In genomic region chr2:24329700-24330099, GRCh38 we compare ENCODE assay signal across 19 cellular contexts. TPM values are rescaled to one million over a fixed set of nuclear protein-coding genes. Genes with fewer than 3 reads are reported as not detected.
DNase-seq lines count a peak whose midpoint lies in the region; ATAC-seq, FAIRE-seq and TF ChIP-seq lines count a peak whose summit lies in the region.
"Had no signal": no experiment of that assay in that cellular context is flagged by ENCODE, and none has a peak within 500 bp of the region (broad histone marks: within the 10 kb centered on the region; RNA-seq: fewer than 3 reads in every experiment).

No MANE protein-coding gene starts in this region.

- TF ChIP-seq POLR2A in endothelial cell of umbilical vein (IDR thresholded peaks at IDR 0.05; ENCODE audit: low read depth, low read length) = no peak

- no peaks in the 10 kb centered on the region for H3K9me3 Mint-ChIP-seq in activated naive CD4-positive, alpha-beta T cell treated with anti-CD3 and anti-CD28 coated beads for 36 hours
- H3K9me3 Mint-ChIP-seq: activated CD4-positive, alpha-beta memory T cell treated with anti-CD3 and anti-CD28 coated beads, Interleukin-2, amount 10 ng/mL, durations not matched to agents 7 days and 5 days; nephron progenitor cell had no signal

- no peak overlapping the region for H3K4me2 ChIP-seq in endothelial cell of umbilical vein (ENCODE audit: insufficient read depth, low read length)

- BruUV-seq in endothelial cell of umbilical vein (replicated peaks; lab: Mats Ljungman, UMichigan) = no TSS peak

- no peak overlapping the region for H3K27ac ChIP-seq in endothelial cell of umbilical vein (ENCODE audit: insufficient read depth, low read depth, low read length)
- H3K27ac ChIP-seq: stomach had no signal

- H3K4me3 Mint-ChIP-seq in activated naive CD4-positive, alpha-beta T cell treated with anti-CD3 and anti-CD28 coated beads for 36 hours = no peak overlapping the region
- H3K4me3 Mint-ChIP-seq: activated CD4-positive, alpha-beta memory T cell treated with anti-CD3 and anti-CD28 coated beads, Interleukin-2, amount 10 ng/mL, durations not matched to agents 7 days and 5 days; nephron progenitor cell had no signal

- TF ChIP-seq CTCF in endothelial cell of umbilical vein (IDR thresholded peaks at IDR 0.05; ENCODE audit: extremely low read depth in 1 of 2, insufficient read depth in 1 of 2, low read depth in 1 of 2, low read length in 2 of 2) = no peak

- no peak overlapping the region for H3K9ac ChIP-seq in endothelial cell of umbilical vein (replicated peaks; ENCODE audit: extremely low read depth, insufficient read depth, low read length)

- no peaks in the 10 kb centered on the region for H3K27me3 Mint-ChIP-seq in activated naive CD4-positive, alpha-beta T cell treated with anti-CD3 and anti-CD28 coated beads for 36 hours (ENCODE audit: low read depth)
- H3K27me3 Mint-ChIP-seq: activated CD4-positive, alpha-beta memory T cell treated with anti-CD3 and anti-CD28 coated beads, Interleukin-2, amount 10 ng/mL, durations not matched to agents 7 days and 5 days had no signal

- dilution Hi-C loops in endothelial cell of umbilical vein (cut with MboI; ENCODE audit: extremely low pct_ligation_motif_present, low sequenced_read_pairs) = no loop called here

- CTCF ChIA-PET in endothelial cell of umbilical vein (lab: Charles Lee) = interaction anchor here (1.0 to 1.4 kb wide), 4 partner anchors 9 to 51 kb away, joined by 3 to 4 read pairs (median 3); no protein-coding TSS in a partner anchor
- CTCF ChIA-PET in activated naive CD4-positive, alpha-beta T cell treated with anti-CD3 and anti-CD28 coated beads for 36 hours (lab: Charles Lee) = interaction anchor here (0.6 kb wide), 1 partner anchor 14 kb away, joined by 3 read pairs; no protein-coding TSS in a partner anchor

- peaks cover 36% of the 10 kb centered on the region for H3K4me1 Mint-ChIP-seq in activated naive CD4-positive, alpha-beta T cell treated with anti-CD3 and anti-CD28 coated beads for 36 hours (ENCODE audit: low read depth)

- H3K9me3 ChIP-seq in endothelial cell of umbilical vein (replicated peaks; ENCODE audit: control insufficient read depth, insufficient read depth, low read length) = no peaks in the 10 kb centered on the region
- H3K9me3 ChIP-seq: stomach had no signal

- H2AFZ ChIP-seq in endothelial cell of umbilical vein (ENCODE audit: low read depth, low read length) = no peak overlapping the region

- H3K36me3 ChIP-seq in endothelial cell of umbilical vein (ENCODE audit: control insufficient read depth in 2 of 2, extremely low read depth in 1 of 2, insufficient read depth in 2 of 2, low read length in 2 of 2) = no peaks in the 10 kb centered on the region
- H3K36me3 ChIP-seq: stomach had no signal

- no peaks in the 10 kb centered on the region for H3K27me3 ChIP-seq in endothelial cell of umbilical vein (ENCODE audit: control insufficient read depth in 2 of 2, insufficient read depth in 2 of 2, low read length in 2 of 2)
- H3K27me3 ChIP-seq: stomach had no signal

- ATAC-seq in GM21786 (IDR thresholded peaks at IDR 0.05; ENCODE audit: unreplicated experiment) (peak; percentile 49), HG03135 (IDR thresholded peaks at IDR 0.05; ENCODE audit: unreplicated experiment) (no peak)
- ATAC-seq: right cardiac atrium had no signal

- H3K27ac Mint-ChIP-seq in activated naive CD4-positive, alpha-beta T cell treated with anti-CD3 and anti-CD28 coated beads for 36 hours = no peak overlapping the region
- H3K27ac Mint-ChIP-seq: activated CD4-positive, alpha-beta memory T cell treated with anti-CD3 and anti-CD28 coated beads, Interleukin-2, amount 10 ng/mL, durations not matched to agents 7 days and 5 days had no signal

- H3K4me1 ChIP-seq in endothelial cell of umbilical vein (ENCODE audit: control insufficient read depth, extremely low read depth, insufficient read depth, low read length) = peaks cover 33% of the 10 kb centered on the region

- intact Hi-C loops in endothelial cell of umbilical vein (cut with micrococcal nuclease) = no loop called here
- intact Hi-C loops in activated naive CD4-positive, alpha-beta T cell treated with anti-CD3 and anti-CD28 coated beads for 36 hours (cut with micrococcal nuclease) = no loop called here

- H3K4me3 ChIP-seq in endothelial cell of umbilical vein (replicated peaks in 1 of 3; ENCODE audit: insufficient read depth in 1 of 3, low read depth in 1 of 3, low read length in 3 of 3) = no peak overlapping the region
- H3K4me3 ChIP-seq: stomach had no signal

- FAIRE-seq in endothelial cell of umbilical vein (lab: Jason Lieb, UNC) = no peak
- FAIRE-seq: bronchial epithelial cell, endometrium had no signal

- DNase-seq in GDM1 (lab: John Stamatoyannopoulos, UW) = peak; percentile 49
- peak; percentile 38 to 93 for DNase-seq in NOMO-1 (lab: John Stamatoyannopoulos, UW; ENCODE audit: unreplicated experiment in 2 of 2)
- DNase-seq in endothelial cell of umbilical vein (ENCODE audit: low read depth, low spot score) = peak; percentile 58
- DNase-seq in NCI-H128 (lab: John Stamatoyannopoulos, UW; ENCODE audit: unreplicated experiment) = no peak
- DNase-seq in activated naive CD4-positive, alpha-beta T cell treated with anti-CD3 and anti-CD28 coated beads for 36 hours = no peak
- DNase-seq in NCI-H524 (lab: John Stamatoyannopoulos, UW) = no peak
- DNase-seq: activated CD4-positive, alpha-beta memory T cell treated with anti-CD3 and anti-CD28 coated beads, Interleukin-2, amount 10 ng/mL, durations not matched to agents 7 days and 5 days; activated gamma-delta T cell treated with Interleukin-2 at 50 U/mL for 16 hours; DMS79 treated with DMSO at 0.1 percent for 48 hours; head of caudate nucleus; NCI-H1694; nephron progenitor cell; right cardiac atrium; stimulated activated CD4-positive, alpha-beta T cell treated with anti-CD3 and anti-CD28 coated beads, Interleukin-4, amount 100 ng/mL, for 4 hours; stomach had no signal

- H4K20me1 ChIP-seq in endothelial cell of umbilical vein (replicated peaks; ENCODE audit: control insufficient read depth, extremely low read depth, insufficient read depth, low read length) = no peaks in the 10 kb centered on the region

- H3K9me1 ChIP-seq in endothelial cell of umbilical vein (replicated peaks; ENCODE audit: control insufficient read depth, extremely low read depth, insufficient read depth, low read length) = no peaks in the 10 kb centered on the region

- POLR2A ChIA-PET in endothelial cell of umbilical vein (lab: Charles Lee) = interaction anchor here (0.6 kb wide), 1 partner anchor 109 kb away, joined by 3 read pairs; no protein-coding TSS in a partner anchor

- H3K79me2 ChIP-seq in endothelial cell of umbilical vein (ENCODE audit: control insufficient read depth, insufficient read depth, low read length) = peaks cover 34% of the 10 kb centered on the region

- H3K36me3 Mint-ChIP-seq in activated naive CD4-positive, alpha-beta T cell treated with anti-CD3 and anti-CD28 coated beads for 36 hours (ENCODE audit: low read depth) = no peaks in the 10 kb centered on the region

TF ChIP-seq in endothelial cell of umbilical vein, 7 proteins besides CTCF, POLR2A, EP300 and RAD21:
- TF ChIP-seq EZH2 (IDR thresholded peaks at IDR 0.05; ENCODE audit: borderline replicate concordance, low read depth, low read length, severe bottlenecking) = no peak
- TF ChIP-seq MAX (IDR thresholded peaks at IDR 0.05; ENCODE audit: insufficient read depth, insufficient read length) = no peak
- no peak for TF ChIP-seq POLR2AphosphoS5 (IDR thresholded peaks at IDR 0.05; ENCODE audit: insufficient read depth, low read depth, low read length)
- no peak for TF ChIP-seq JUN (IDR thresholded peaks at IDR 0.05; ENCODE audit: borderline replicate concordance, insufficient read depth, insufficient read length, low read depth)
- no peak for TF ChIP-seq GATA2 (IDR thresholded peaks at IDR 0.05; ENCODE audit: insufficient read depth, insufficient read length, low read depth, low read length)
- TF ChIP-seq FOS (IDR thresholded peaks at IDR 0.05; ENCODE audit: borderline replicate concordance, insufficient read depth, low read length) = no peak
- no peak for TF ChIP-seq MYC (IDR thresholded peaks at IDR 0.05; ENCODE audit: low read depth, low read length)

RNA-seq across cellular contexts. Expression of gene ITSN2, which starts 30.6 kb away (rescaled TPM):
- total RNA-seq in endothelial cell of umbilical vein = 56.8 and 60.1 TPM in 2 replicates
- polyA plus RNA-seq in endothelial cell of umbilical vein = 29.2 and 30.5 TPM in 2 replicates
- 21.5 and 22.4 TPM in 2 replicates for polyA plus RNA-seq in endothelial cell of umbilical vein (2011; cell fraction: cytosol; rRNA removed)
- 110 and 118 TPM in 2 replicates for polyA plus RNA-seq in endothelial cell of umbilical vein (2011; cell fraction: nucleus; rRNA removed)
- polyA plus RNA-seq in endothelial cell of umbilical vein (2012) = 31.2 and 35.8 TPM in 2 replicates
- 80.1 and 100 TPM in 2 replicates for polyA minus RNA-seq in endothelial cell of umbilical vein
- 15.6 TPM for polyA minus RNA-seq in endothelial cell of umbilical vein (2011; cell fraction: cytosol; rRNA and poly(A)+ RNA removed)
- polyA minus RNA-seq in endothelial cell of umbilical vein (2011; cell fraction: nucleus; rRNA and poly(A)+ RNA removed) = 83.8 and 137 TPM in 2 replicates
- total RNA-seq in activated naive CD4-positive, alpha-beta T cell treated with anti-CD3 and anti-CD28 coated beads for 36 hours = 10 to 100 TPM; 46.1 to 46.7 TPM

Comparison
In these comparisons a context has a peak if more than half of its experiments do, and no peak if none do; other contexts are left out.
1. DNase-seq: peak in GDM1 (single experiment), NOMO-1 (2 of 2) and endothelial cell of umbilical vein (single experiment); none in NCI-H128 (single experiment), activated naive CD4-positive, alpha-beta T cell treated with anti-CD3 and anti-CD28 coated beads for 36 hours (single experiment) and NCI-H524 (0 of 2).